8 cellular contexts compared by ENCODE assay signal in the genomic region with DNA sequence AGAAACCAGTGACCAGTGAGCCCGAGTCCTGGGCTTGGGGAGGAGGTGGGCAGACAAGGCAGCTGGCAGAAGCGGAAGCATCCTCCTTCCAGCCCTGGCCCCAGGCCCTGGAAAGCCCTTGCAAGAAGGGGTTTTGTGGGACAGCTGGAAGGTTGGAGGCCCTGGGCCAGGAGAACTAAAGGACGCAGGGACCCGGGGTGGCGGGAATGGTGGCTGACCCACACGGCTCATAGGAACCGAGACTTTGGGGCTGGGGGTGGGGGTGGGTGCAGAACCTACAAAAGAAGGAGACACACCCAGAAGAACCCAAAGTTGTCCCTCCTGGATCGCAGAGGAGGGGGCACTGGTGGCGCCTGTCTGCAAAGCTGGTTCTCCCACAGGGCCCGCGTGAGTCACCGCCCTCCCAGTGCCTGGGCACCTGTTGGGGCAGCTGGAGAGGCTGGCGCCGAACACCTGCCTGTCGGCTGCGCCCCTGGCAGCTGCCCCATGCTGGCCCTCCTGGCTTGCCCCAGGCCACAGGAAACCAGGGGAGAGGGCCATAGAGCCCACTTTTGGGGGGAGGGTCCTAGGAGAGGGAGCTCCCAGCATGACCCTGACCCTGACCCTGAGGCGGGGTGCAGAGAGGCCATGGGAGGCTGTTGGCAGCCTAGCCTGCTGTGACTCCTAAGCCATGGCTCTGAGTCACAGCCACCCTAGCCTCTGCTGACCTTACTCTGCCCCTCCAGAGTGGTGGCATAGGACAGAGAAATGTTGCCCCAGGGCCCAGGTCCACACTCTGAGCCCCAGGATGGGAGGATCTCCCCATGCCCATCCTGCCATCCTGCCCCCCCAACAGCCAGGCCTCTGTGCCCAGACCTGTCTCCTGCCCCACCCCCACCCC. TPM values are rescaled to one million over a fixed set of nuclear protein-coding genes. Genes with fewer than 3 reads are reported as not detected.
DNase-seq lines count a peak whose midpoint lies in the region; ATAC-seq and TF ChIP-seq lines count a peak whose summit lies in the region.

No MANE protein-coding gene starts in this region.

- DNase-seq in EH (ENCODE audit: low read depth) = peak; percentile 54
- peak; percentile 66 for DNase-seq in NCI-H510A treated with DMSO at 0.1 percent for 48 hours (lab: John Stamatoyannopoulos, UW)
- DNase-seq in esophagus muscularis mucosa (ENCODE audit: extremely low spot score) = no peak
- no peak for DNase-seq in skeletal muscle cell (ENCODE audit: low read depth)
- DNase-seq in mesenteric fat pad (ENCODE audit: low spot score) = no peak
- no peak for DNase-seq in activated naive CD4-positive, alpha-beta T cell treated with Interleukin-2 at 50 U/mL for 16 hours
- no peak for DNase-seq in SW 1271 (lab: John Stamatoyannopoulos, UW)

- no peaks in the 10 kb centered on the region for H3K27me3 ChIP-seq in esophagus muscularis mucosa

- intact Hi-C loops in esophagus muscularis mucosa (cut with DNase I) = no loop called here

- 29% methylated on average over 12 of the region's 17 CpGs for WGBS in esophagus muscularis mucosa

- H3K27ac ChIP-seq in esophagus muscularis mucosa (replicated peaks in 1 of 4) = peak overlapping the region; percentile 94 to 97 (median 95)

- H3K9me3 ChIP-seq in esophagus muscularis mucosa = no peaks in the 10 kb centered on the region

- TF ChIP-seq POLR2A in esophagus muscularis mucosa (IDR thresholded peaks at IDR 0.05; ENCODE audit: low read depth) = no peak

- H3K4me1 ChIP-seq in esophagus muscularis mucosa = peaks cover 63 to 93% (median 86%) of the 10 kb centered on the region in 4 donors

- no peak for TF ChIP-seq CTCF in esophagus muscularis mucosa (IDR thresholded peaks at IDR 0.05)

- peaks cover 25 to 46% (median 41%) of the 10 kb centered on the region in 4 donors for H3K36me3 ChIP-seq in esophagus muscularis mucosa

- TF ChIP-seq EP300 in esophagus muscularis mucosa (IDR thresholded peaks at IDR 0.05) = no peak

- no peak for ATAC-seq in GM18873 (IDR thresholded peaks at IDR 0.05; ENCODE audit: low FRiP score, unreplicated experiment)

- H3K4me3 ChIP-seq in esophagus muscularis mucosa = peak overlapping the region; percentile 61 to 82 (median 78)
- H3K4me3 ChIP-seq in skeletal muscle cell (ENCODE audit: low read depth, low read length) = peak overlapping the region; percentile 58

RNA-seq across cellular contexts. Expression of a gene that starts 0.8 kb away (rescaled TPM):
- total RNA-seq in esophagus muscularis mucosa (100 to 1,000 TPM; 247 to 487 (median 347) TPM), mesenteric fat pad (37.5 TPM)

RNA-seq across cellular contexts. Expression of a gene that starts 11.1 kb away (rescaled TPM):
- total RNA-seq in esophagus muscularis mucosa = 10 to 100 TPM; 56.0 to 88.7 (median 63.3) TPM
- total RNA-seq in mesenteric fat pad = 57.2 TPM

RNA-seq across cellular contexts. Expression of a gene that starts 12.5 kb away (rescaled TPM):
- total RNA-seq in esophagus muscularis mucosa (10 to 100 TPM; 18.2 to 39.9 (median 28.8) TPM), mesenteric fat pad (18.0 TPM)

RNA-seq across cellular contexts. Expression of a gene that starts 33.6 kb away (rescaled TPM):
- total RNA-seq in esophagus muscularis mucosa = under 1 TPM in 1 of 4 donors, not detected in 3; 0.11 TPM
- total RNA-seq in mesenteric fat pad = not detected

RNA-seq across cellular contexts. Expression of a gene that starts 48.3 kb away (rescaled TPM):
- total RNA-seq in esophagus muscularis mucosa (not detected), mesenteric fat pad (not detected)

Comparison
In these comparisons a context has a peak if more than half of its experiments do, and no peak if none do; other contexts are left out.
1. DNase-seq: peak in EH (single experiment) and NCI-H510A treated with DMSO at 0.1 percent for 48 hours (single experiment); none in esophagus muscularis mucosa (single experiment), skeletal muscle cell (single experiment), mesenteric fat pad (single experiment), activated naive CD4-positive, alpha-beta T cell treated with Interleukin-2 at 50 U/mL for 16 hours (single experiment) and SW 1271 (0 of 2).